In the genomic region with DNA sequence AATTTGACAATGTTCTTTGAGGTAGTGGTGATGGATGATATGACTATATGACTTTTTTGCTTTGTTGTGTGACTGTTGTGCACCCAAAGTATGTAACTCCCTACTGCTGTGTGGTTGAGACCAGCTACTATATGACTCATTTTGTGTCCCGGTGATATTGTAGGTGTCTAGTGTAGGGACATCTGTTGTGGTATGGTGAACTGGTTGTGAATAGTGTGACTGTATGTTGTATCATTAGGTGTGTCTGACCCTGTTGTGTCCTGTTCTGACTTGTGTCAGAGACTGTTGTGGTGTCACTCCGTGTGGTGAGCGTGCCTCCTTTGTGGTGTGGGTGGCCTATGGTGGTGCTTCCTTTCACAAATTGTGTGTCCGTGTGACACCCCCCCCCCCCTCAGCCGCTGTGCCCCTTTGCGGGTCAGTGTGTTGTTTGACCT, we compare ENCODE assay signal across 8 cellular contexts. TPM values are rescaled to one million over a fixed set of nuclear protein-coding genes. Genes with fewer than 3 reads are reported as not detected.
A peak's percentile ranks its signal among the peaks of the same experiment; 100 is the strongest.
DNase-seq lines count a peak whose midpoint lies in the region; ATAC-seq, FAIRE-seq and TF ChIP-seq lines count a peak whose summit lies in the region.

No MANE protein-coding gene starts in this region.

- H3K9me3 ChIP-seq in GM12878 (replicated peaks; ENCODE audit: control insufficient read depth, insufficient read depth, low read length) (no peaks in the 10 kb centered on the region), transverse colon (no peaks in the 10 kb centered on the region)

- 0% methylated on average over 6 of the region's 6 CpGs for WGBS in GM12878 (ENCODE audit: insufficient coverage, insufficient replicate concordance, low lambda C conversion rate, missing lambda C conversion rate)
- WGBS in transverse colon (ENCODE audit: low coverage in 1 of 2), 2 donors: 0 to 11% methylated on average over 1 to 6 of the region's 6 CpGs

- peaks cover 4% of the 10 kb centered on the region for H3K79me2 ChIP-seq in GM12878 (ENCODE audit: control insufficient read depth, insufficient read depth, low read length)

- H3K9me3 Mint-ChIP-seq in activated CD8-positive, alpha-beta memory T cell treated with anti-CD3 and anti-CD28 coated beads, Interleukin-2, amount 10 ng/mL, durations not matched to agents 7 days and 5 days (ENCODE audit: low read depth): no peaks in the 10 kb centered on the region

- H3K27ac ChIP-seq in GM12878 (ENCODE audit: control insufficient read depth, insufficient read depth): peak overlapping the region; percentile 97
- peak overlapping the region; percentile 86 to 96 (median 91) for H3K27ac ChIP-seq in transverse colon

- TF ChIP-seq EP300 in GM12878 (IDR thresholded peaks at IDR 0.05; ENCODE audit: borderline replicate concordance in 1 of 2, control insufficient read depth in 1 of 2, low read depth in 2 of 2, low read length in 2 of 2): peak in 1 of 2 experiments; percentile 74; a peak in 2 of 4 replicates
- TF ChIP-seq EP300 in transverse colon (IDR thresholded peaks at IDR 0.05; ENCODE audit: low read depth): no peak

- FAIRE-seq in GM12878 (lab: Jason Lieb, UNC): peak; percentile 62

- peaks cover 65% of the 10 kb centered on the region for H3K4me1 ChIP-seq in GM12878 (ENCODE audit: control insufficient read depth, insufficient read depth, low read length)
- H3K4me1 ChIP-seq in transverse colon: peaks cover 29 to 52% (median 42%) of the 10 kb centered on the region in 4 donors

- peak overlapping the region; percentile 27 for H3K4me3 ChIP-seq in GM12878
- peak overlapping the region; percentile 30 to 60 (median 52) for H3K4me3 ChIP-seq in transverse colon

- SMC1A ChIA-PET in GM12878 (lab: Charles Lee; ENCODE audit: uncharacterized antibody, unreplicated experiment): interaction anchor here (0.8 to 12.2 kb wide), 15 partner anchors 14 to 247 kb away, joined by 3 to 212 read pairs (median 13); partner anchors contain the start of genes CXXC5 and MZB1

- no peaks in the 10 kb centered on the region for H4K20me1 ChIP-seq in GM12878 (ENCODE audit: control insufficient read depth, insufficient read depth)

- intact Hi-C loops in GM12878 (cut with micrococcal nuclease; ENCODE audit: unreplicated experiment) (loop anchor here (1.0 to 10.0 kb wide), 6 partner anchors 11 to 328 kb away; partner anchors contain the start of gene CXXC5), transverse colon (cut with DNase I; ENCODE audit: low total_unique reads) (loop anchor here (5.0 kb wide), 1 partner anchor 110 kb away; no protein-coding TSS in a partner anchor)

- TF ChIP-seq CTCF in GM12878 (IDR thresholded peaks at IDR 0.05 in 2 of 3, conservative IDR thresholded peaks at IDR 0.05 in 1 of 3; ENCODE audit: control insufficient read depth in 2 of 3, extremely low read depth in 1 of 3, insufficient read depth in 1 of 3, low read depth in 3 of 3, low read length in 3 of 3) (no peak), transverse colon (IDR thresholded peaks at IDR 0.05) (no peak)

- H3K4me2 ChIP-seq in GM12878 (ENCODE audit: control insufficient read depth, insufficient read depth): peak overlapping the region; percentile 98

- no peak for TF ChIP-seq RAD21 in GM12878 (IDR thresholded peaks at IDR 0.05; ENCODE audit: insufficient read depth, low read depth, low read length)

- DNase-seq in activated CD8-positive, alpha-beta memory T cell treated with anti-CD3 and anti-CD28 coated beads, Interleukin-2, amount 10 ng/mL, durations not matched to agents 7 days and 5 days: peak; percentile 81
- DNase-seq in activated CD8-positive, alpha-beta memory T cell treated with anti-CD3 and anti-CD28 coated beads, Interleukin-2, amount 50 U/mL, for 4 hours: no peak
- DNase-seq in LHCN-M2 (ENCODE audit: low read depth): peak; percentile 83
- peak; percentile 80 for DNase-seq in GM12878 (ENCODE audit: low read depth, low spot score)
- DNase-seq in lung microvascular endothelial cell (ENCODE audit: low read depth in 2 of 2): peak; percentile 32 to 45
- DNase-seq in transverse colon: no peak
- DNase-seq in LoVo (ENCODE audit: low spot score): no peak

- TF ChIP-seq POLR2A in GM12878 (IDR thresholded peaks at IDR 0.05; ENCODE audit: low read depth, low read length): no peak
- no peak for TF ChIP-seq POLR2A in transverse colon (IDR thresholded peaks at IDR 0.05)
- TF ChIP-seq POLR2A in GM18505 (IDR thresholded peaks at IDR 0.05; ENCODE audit: borderline replicate concordance, extremely low read depth, insufficient read depth, insufficient read length): no peak

- peaks cover 54% of the 10 kb centered on the region for H3K4me1 Mint-ChIP-seq in activated CD8-positive, alpha-beta memory T cell treated with anti-CD3 and anti-CD28 coated beads, Interleukin-2, amount 10 ng/mL, durations not matched to agents 7 days and 5 days

- POLR2A ChIA-PET in GM12878 (lab: Charles Lee): interaction anchor here (0.6 to 9.8 kb wide), 10 partner anchors 9 to 110 kb away, joined by 3 to 163 read pairs (median 23); partner anchors contain the start of gene CXXC5

- no peaks in the 10 kb centered on the region for H3K27me3 ChIP-seq in GM12878 (replicated peaks in 1 of 2; ENCODE audit: control insufficient read depth in 2 of 2, insufficient read depth in 2 of 2, low read length in 1 of 2)
- H3K27me3 ChIP-seq in transverse colon: no peaks in the 10 kb centered on the region

- H3K36me3 ChIP-seq in GM12878 (ENCODE audit: control insufficient read depth in 2 of 2, insufficient read depth in 2 of 2, low read length in 1 of 2): peaks cover 0 to 4% of the 10 kb centered on the region in 2 experiments; a peak in 1 of 4 replicates
- H3K36me3 ChIP-seq in transverse colon: no peaks in the 10 kb centered on the region

- BruUV-seq in GM12878 (replicated peaks; lab: Mats Ljungman, UMichigan): no TSS peak

- RAD21 ChIA-PET in GM12878 (lab: Charles Lee; ENCODE audit: unreplicated experiment): interaction anchor here (0.9 to 9.2 kb wide), 16 partner anchors 8 to 200 kb away, joined by 3 to 265 read pairs (median 6); partner anchors contain the start of gene CXXC5

- H3K4me3 Mint-ChIP-seq in activated CD8-positive, alpha-beta memory T cell treated with anti-CD3 and anti-CD28 coated beads, Interleukin-2, amount 10 ng/mL, durations not matched to agents 7 days and 5 days: peak overlapping the region; percentile 52

- H3K9ac ChIP-seq in GM12878 (ENCODE audit: control insufficient read depth, insufficient read depth, low read length): peak overlapping the region; percentile 76

- peaks cover 5% of the 10 kb centered on the region for H3K36me3 Mint-ChIP-seq in activated CD8-positive, alpha-beta memory T cell treated with anti-CD3 and anti-CD28 coated beads, Interleukin-2, amount 10 ng/mL, durations not matched to agents 7 days and 5 days

- CTCF ChIA-PET in activated CD8-positive, alpha-beta memory T cell treated with anti-CD3 and anti-CD28 coated beads, Interleukin-2, amount 10 ng/mL, durations not matched to agents 7 days and 5 days (lab: Charles Lee): interaction anchor here (1.0 to 8.5 kb wide), 12 partner anchors 10 to 227 kb away, joined by 3 to 215 read pairs (median 14); partner anchors contain the start of genes CXXC5 and UBE2D2
- CTCF ChIA-PET in GM12878 (lab: Yijun Ruan, JAX): interaction anchor here (1.6 to 9.9 kb wide), 10 partner anchors 14 to 139 kb away, joined by 3 to 335 read pairs (median 22); partner anchors contain the start of gene CXXC5

- H2AFZ ChIP-seq in GM12878 (ENCODE audit: control insufficient read depth, low read depth, low read length): no peak overlapping the region; the same call in 1 of the 2 replicates

- peak overlapping the region; percentile 91 for H3K27ac Mint-ChIP-seq in activated CD8-positive, alpha-beta memory T cell treated with anti-CD3 and anti-CD28 coated beads, Interleukin-2, amount 10 ng/mL, durations not matched to agents 7 days and 5 days

- in situ Hi-C loops in GM12878 (cut with MboI) (no loop called here), transverse colon (cut with MboI; ENCODE audit: low pct_ligation_motif_present in 1 of 4, low pct_unique_long_range_greater_than_20kb in 1 of 4, low sequenced_read_pairs in 3 of 4) (loop anchor here in 2 of 4 donors (10.0 to 25.0 kb wide), 2 partner anchors 58 to 125 kb away; no protein-coding TSS in a partner anchor)

- H3K27me3 Mint-ChIP-seq in activated CD8-positive, alpha-beta memory T cell treated with anti-CD3 and anti-CD28 coated beads, Interleukin-2, amount 10 ng/mL, durations not matched to agents 7 days and 5 days: no peaks in the 10 kb centered on the region

- ATAC-seq in activated CD8-positive, alpha-beta memory T cell treated with anti-CD3 and anti-CD28 coated beads, Interleukin-2, amount 10 ng/mL, durations not matched to agents 7 days and 5 days: peak; percentile 71
- ATAC-seq in GM12878 (peak; percentile 53), GM18505 (IDR thresholded peaks at IDR 0.05; ENCODE audit: unreplicated experiment) (no peak)

TF ChIP-seq in GM12878, 131 proteins besides CTCF, POLR2A, EP300 and RAD21 (continues in another document):
- TF ChIP-seq IRF4 (IDR thresholded peaks at IDR 0.05; ENCODE audit: low read depth, low read length): peak; percentile 92
- TF ChIP-seq POU2F2 (IDR thresholded peaks at IDR 0.05; ENCODE audit: borderline replicate concordance, low read depth, low read length): peak; percentile 57; the same call in 1 of the 3 replicates
- peak; percentile 76; the same call in 1 of the 2 replicates for TF ChIP-seq PAX5 (IDR thresholded peaks at IDR 0.05; ENCODE audit: borderline replicate concordance, low read depth, low read length)

RNA-seq across cellular contexts. Expression of gene CXXC5, which starts 11.2 kb away (rescaled TPM):
- total RNA-seq in activated CD8-positive, alpha-beta memory T cell treated with anti-CD3 and anti-CD28 coated beads, Interleukin-2, amount 10 ng/mL, durations not matched to agents 7 days and 5 days: 1 to 10 TPM; 1.8 to 4.1 TPM
- total RNA-seq in LHCN-M2 (2014; rRNA removed) (240 and 264 TPM in 2 replicates), GM12878 (2014; rRNA removed) (71.4 and 90.8 TPM in 2 replicates), GM12878 (2014; rRNA removed; fragmentation: Illumina TruSeq; extraction: Trizol) (24.9 and 26.8 TPM in 2 replicates), GM12878 (2021) (64.2 and 64.4 TPM in 2 replicates), lung microvascular endothelial cell (20.7 and 39.1 TPM in 2 replicates), transverse colon (10 to 100 TPM; 26.5 to 50.7 (median 36.2) TPM)
- polyA plus RNA-seq in LHCN-M2 (2012): 111 TPM
- 37.6 and 40.4 TPM in 2 replicates for total RNA-seq in GM12878 (2013; cell fraction: nucleolus; rRNA removed)
- 17.9 TPM for polyA plus RNA-seq in GM12878 (2011; ENCODE audit: low read depth)
- polyA plus RNA-seq in GM12878 (2011; rRNA removed) (55.4 and 57.5 TPM in 2 replicates), GM12878 (2014; fragmentation: Illumina TruSeq; extraction: Trizol) (25.6 and 36.0 TPM in 2 replicates), GM12878 (2014; fragmentation: Nextera tagmentation; extraction: Ambion mirVana) (1 to 10 TPM; 1.8 to 6.0 TPM), GM12878 (2014; rRNA removed) (59.1 and 68.6 TPM in 2 replicates), GM12878 (2016; fragmentation: Nextera tagmentation; extraction: Ambion mirVana) (10 to 100 TPM; 33.8 to 45.4 TPM)
- polyA plus RNA-seq in GM12878 (2011; cell fraction: cytosol; rRNA removed): 54.8 and 79.5 TPM in 2 replicates
- polyA plus RNA-seq in GM12878 (2011; cell fraction: nucleus; rRNA removed): 43.4 and 55.0 TPM in 2 replicates
- polyA plus RNA-seq in GM12878 (2012): 31.3 and 43.2 TPM in 2 replicates
- 32.3 and 76.6 TPM in 2 replicates for polyA minus RNA-seq in GM12878 (2011; rRNA and poly(A)+ RNA removed)
- polyA minus RNA-seq in GM12878 (2011; cell fraction: cytosol; rRNA and poly(A)+ RNA removed): 19.3 and 41.6 TPM in 2 replicates
- polyA minus RNA-seq in GM12878 (2011; cell fraction: nucleus; rRNA and poly(A)+ RNA removed): 25.8 and 43.7 TPM in 2 replicates

Comparison
In these comparisons a context has a peak if more than half of its experiments do, and no peak if none do; other contexts are left out.
1. DNase-seq: peak in activated CD8-positive, alpha-beta memory T cell treated with anti-CD3 and anti-CD28 coated beads, Interleukin-2, amount 10 ng/mL, durations not matched to agents 7 days and 5 days (single experiment), LHCN-M2 (single experiment), GM12878 (single experiment) and lung microvascular endothelial cell (2 of 2); none in activated CD8-positive, alpha-beta memory T cell treated with anti-CD3 and anti-CD28 coated beads, Interleukin-2, amount 50 U/mL, for 4 hours (single experiment), transverse colon (single experiment) and LoVo (single experiment).